8 cellular contexts compared by ENCODE assay signal in genomic region chr17:28950017-28950751, GRCh38. TPM values are rescaled to one million over a fixed set of nuclear protein-coding genes. Genes with fewer than 3 reads are reported as not detected.
A peak's percentile ranks its signal among the peaks of the same experiment; 100 is the strongest.
DNase-seq lines count a peak whose midpoint lies in the region; ATAC-seq, FAIRE-seq and TF ChIP-seq lines count a peak whose summit lies in the region.

No MANE protein-coding gene starts in this region.

- CTCF ChIA-PET in activated CD8-positive, alpha-beta T cell treated with anti-CD3 and anti-CD28 coated beads for 36 hours (lab: Charles Lee): interaction anchor here (0.7 to 8.2 kb wide), 15 partner anchors 10 to 306 kb away, joined by 3 to 87 read pairs (median 5); partner anchors contain the start of genes DHRS13, FLOT2, NEK8 and TLCD1
- CTCF ChIA-PET in H1 (lab: Charles Lee; ENCODE audit: partially characterized antibody): interaction anchor here (0.7 to 2.9 kb wide), 15 partner anchors 11 to 198 kb away, joined by 3 to 10 read pairs (median 3); partner anchors contain the start of gene DHRS13

- H3K4me2 ChIP-seq in H1 (ENCODE audit: insufficient read depth in 1 of 2, low read depth in 2 of 2, low read length in 2 of 2): peak overlapping the region; percentile 86 to 89

- H3K27ac Mint-ChIP-seq in activated CD8-positive, alpha-beta T cell treated with anti-CD3 and anti-CD28 coated beads for 36 hours: peak overlapping the region; percentile 97
- H3K27ac Mint-ChIP-seq in mesothelial cell of epicardium: peak overlapping the region; percentile 96

- H3K18ac ChIP-seq in H1 (ENCODE audit: extremely low read depth, low read length): peak overlapping the region; percentile 75

- peak overlapping the region; percentile 79 for H4K91ac ChIP-seq in H1 (replicated peaks; ENCODE audit: insufficient read length, low read length)

- peak overlapping the region; percentile 81; the same call in 1 of the 2 replicates for H2BK12ac ChIP-seq in H1 (ENCODE audit: low read depth, low read length)

- H3K79me1 ChIP-seq in H1 (ENCODE audit: low read depth, low read length): no peaks in the 10 kb centered on the region; the same call in none of the 2 replicates

- no peak overlapping the region for H3K23ac ChIP-seq in H1 (ENCODE audit: insufficient read length)

- H4K5ac ChIP-seq in H1 (ENCODE audit: insufficient read length, low read depth, low read length): peak overlapping the region; percentile 75

- POLR2A ChIA-PET in activated CD8-positive, alpha-beta T cell treated with anti-CD3 and anti-CD28 coated beads for 36 hours (lab: Charles Lee): interaction anchor here (0.6 to 6.4 kb wide), 21 partner anchors 9 to 229 kb away, joined by 3 to 46 read pairs (median 4); partner anchors contain the start of genes FAM222B, NEK8, RPL23A and TLCD1
- POLR2A ChIA-PET in H1 (lab: Charles Lee; ENCODE audit: partially characterized antibody): interaction anchor here (0.6 to 6.3 kb wide), 30 partner anchors 10 to 238 kb away, joined by 3 to 73 read pairs (median 6); partner anchors contain the start of genes DHRS13, FLOT2, NEK8 and PROCA1

- DNase-seq in GM03348 (ENCODE audit: low spot score) (peak; percentile 45), NCI-H2171 treated with DMSO at 0.1 percent for 48 hours (lab: John Stamatoyannopoulos, UW) (peak; percentile 62), H1 (ENCODE audit: low read depth in 1 of 2, low spot score in 2 of 2) (peak in 1 of 2 experiments; percentile 73), mesothelial cell of epicardium (ENCODE audit: low spot score in 2 of 2, unreplicated experiment in 2 of 2) (peak in 1 of 2 experiments; percentile 61)
- peak; percentile 79 for DNase-seq in activated CD8-positive, alpha-beta T cell treated with anti-CD3 and anti-CD28 coated beads for 36 hours
- peak; percentile 39 for DNase-seq in stimulated activated CD8-positive, alpha-beta memory T cell treated with anti-CD3 and anti-CD28 coated beads, Interleukin-4, amount 100 ng/mL, for 24 hours (ENCODE audit: low read depth)

- H4K8ac ChIP-seq in H1 (ENCODE audit: extremely low read depth, insufficient read depth, low read length): peak overlapping the region; percentile 75

- no peak overlapping the region for H3K14ac ChIP-seq in H1 (ENCODE audit: insufficient read length)

- intact Hi-C loops in activated CD8-positive, alpha-beta T cell treated with anti-CD3 and anti-CD28 coated beads for 36 hours (cut with micrococcal nuclease): no loop called here

- peaks cover 43% of the 10 kb centered on the region for H3K36me3 Mint-ChIP-seq in activated CD8-positive, alpha-beta T cell treated with anti-CD3 and anti-CD28 coated beads for 36 hours (ENCODE audit: low read depth)
- peaks cover 6% of the 10 kb centered on the region for H3K36me3 Mint-ChIP-seq in mesothelial cell of epicardium

- peak overlapping the region; percentile 68 to 97 (median 94) for H3K4me3 ChIP-seq in H1 (ENCODE audit: extremely low read depth in 1 of 4, insufficient read depth in 2 of 4, low read depth in 3 of 4, low read length in 4 of 4)

- WGBS in H1 (ENCODE audit: extremely low coverage in 1 of 2, insufficient coverage in 1 of 2, insufficient read length in 1 of 2, insufficient replicate concordance in 2 of 2, low coverage in 1 of 2, low lambda C conversion rate in 2 of 2, missing lambda C conversion rate in 1 of 2), 2 experiments: 1% methylated on average over 18 of the region's 43 CpGs; no CpG with 5 or more reads in 1 of the 2 experiments

- no peak for FAIRE-seq in H1 (lab: Jason Lieb, UNC)

- TF ChIP-seq EP300 in H1 (IDR thresholded peaks at IDR 0.05; ENCODE audit: borderline replicate concordance in 1 of 2, low read depth in 2 of 2, low read length in 2 of 2): no peak

- H3K79me2 ChIP-seq in H1 (ENCODE audit: control insufficient read depth in 1 of 2, insufficient read depth in 2 of 2, low read length in 2 of 2): peaks cover 39 to 56% of the 10 kb centered on the region in 2 experiments

- H3K9me3 ChIP-seq in H1 (ENCODE audit: insufficient read depth in 2 of 2, low read depth in 1 of 2, low read length in 1 of 2): no peaks in the 10 kb centered on the region

- peak overlapping the region; percentile 76 for H3K27ac ChIP-seq in H1 (ENCODE audit: low read depth, low read length)

- ATAC-seq in activated CD8-positive, alpha-beta T cell treated with anti-CD3 and anti-CD28 coated beads for 36 hours: peak; percentile 1
- ATAC-seq in GM21619 (IDR thresholded peaks at IDR 0.05; ENCODE audit: unreplicated experiment) (no peak), HG03095 (IDR thresholded peaks at IDR 0.05; ENCODE audit: unreplicated experiment) (no peak)

- H3K9me3 Mint-ChIP-seq in activated CD8-positive, alpha-beta T cell treated with anti-CD3 and anti-CD28 coated beads for 36 hours: no peaks in the 10 kb centered on the region
- H3K9me3 Mint-ChIP-seq in mesothelial cell of epicardium: no peaks in the 10 kb centered on the region

- H2BK5ac ChIP-seq in H1 (ENCODE audit: low read depth, low read length): peak overlapping the region; percentile 93

- no peak for TF ChIP-seq CTCF in activated CD8-positive, alpha-beta T cell treated with anti-CD3 and anti-CD28 coated beads for 36 hours (IDR thresholded peaks at IDR 0.05)
- TF ChIP-seq CTCF in H1 (IDR thresholded peaks at IDR 0.05; ENCODE audit: control extremely low read depth in 1 of 3, insufficient read depth in 1 of 3, low read depth in 1 of 3, low read length in 3 of 3) (peak in 1 of 3 experiments; percentile 1; a peak in 1 of 4 replicates), mesothelial cell of epicardium (IDR thresholded peaks at IDR 0.05; ENCODE audit: unreplicated experiment) (no peak)

- H3K4me1 Mint-ChIP-seq in activated CD8-positive, alpha-beta T cell treated with anti-CD3 and anti-CD28 coated beads for 36 hours (ENCODE audit: low read depth): peaks cover 33% of the 10 kb centered on the region
- H3K4me1 Mint-ChIP-seq in mesothelial cell of epicardium: peaks cover 26% of the 10 kb centered on the region

- no peak overlapping the region for H2AFZ ChIP-seq in H1 (ENCODE audit: low read length)

- peak overlapping the region; percentile 80 for H3K4ac ChIP-seq in H1 (replicated peaks; ENCODE audit: insufficient read length, low read depth, low read length)

- H2BK15ac ChIP-seq in H1 (ENCODE audit: low read length): peak overlapping the region; percentile 81

- peaks cover 5 to 7% of the 10 kb centered on the region in 2 experiments for H4K20me1 ChIP-seq in H1 (replicated peaks in 1 of 2; ENCODE audit: control insufficient read depth in 1 of 2, insufficient read depth in 2 of 2, low read length in 2 of 2)

- H3K36me3 ChIP-seq in H1 (ENCODE audit: control insufficient read depth in 2 of 4, insufficient read depth in 4 of 4, low read length in 3 of 4): peaks cover 0 to 9% (median under 1%) of the 10 kb centered on the region in 4 experiments; a peak in 3 of 8 replicates

- H3K23me2 ChIP-seq in H1 (ENCODE audit: low read depth, low read length): peaks cover 9% of the 10 kb centered on the region

- no peak overlapping the region for H2BK120ac ChIP-seq in H1 (replicated peaks; ENCODE audit: low read depth, low read length)

- peak overlapping the region; percentile 81 to 89 (median 84) for H3K9ac ChIP-seq in H1 (replicated peaks in 1 of 4; ENCODE audit: extremely low read depth in 1 of 4, low read depth in 3 of 4, low read length in 3 of 4)

- peak overlapping the region; percentile 83 for H3K56ac ChIP-seq in H1 (replicated peaks; ENCODE audit: insufficient read length, low read depth, low read length)

- TF ChIP-seq POLR2A in H1 (IDR thresholded peaks at IDR 0.05; ENCODE audit: control extremely low read depth in 1 of 2, low read depth in 2 of 2, low read length in 2 of 2): no peak; a peak in 1 of 3 replicates

- H2AK5ac ChIP-seq in H1 (ENCODE audit: low read depth, low read length): peak overlapping the region; percentile 57; the same call in 1 of the 2 replicates

- no peak overlapping the region for H2BK20ac ChIP-seq in H1 (ENCODE audit: low read length)

- 0 out of 4 replicates have a peak, but pooled peaks of 1 of the 2 experiments have one; percentile 8 for TF ChIP-seq RAD21 in H1 (IDR thresholded peaks at IDR 0.05 in 1 of 2, conservative IDR thresholded peaks at IDR 0.05 in 1 of 2; ENCODE audit: low read depth in 2 of 2, low read length in 2 of 2)

- H3K4me3 Mint-ChIP-seq in activated CD8-positive, alpha-beta T cell treated with anti-CD3 and anti-CD28 coated beads for 36 hours: peak overlapping the region; percentile 97
- H3K4me3 Mint-ChIP-seq in mesothelial cell of epicardium: peak overlapping the region; percentile 93

- H3K27me3 ChIP-seq in H1 (replicated peaks in 1 of 4; ENCODE audit: control insufficient read depth in 3 of 4, extremely low read depth in 1 of 4, insufficient read depth in 3 of 4, low read length in 3 of 4): no peaks in the 10 kb centered on the region

- no peaks in the 10 kb centered on the region for H3K27me3 Mint-ChIP-seq in activated CD8-positive, alpha-beta T cell treated with anti-CD3 and anti-CD28 coated beads for 36 hours
- H3K27me3 Mint-ChIP-seq in mesothelial cell of epicardium (ENCODE audit: low read depth): no peaks in the 10 kb centered on the region

- peaks cover 8 to 18% (median 9%) of the 10 kb centered on the region in 4 experiments; a peak in 5 of 7 replicates for H3K4me1 ChIP-seq in H1 (replicated peaks in 1 of 4; ENCODE audit: control insufficient read depth in 3 of 4, insufficient read depth in 4 of 4, low read length in 3 of 4)

RNA-seq across cellular contexts. Expression of gene PHF12, which starts 1.1 kb away (rescaled TPM):
- total RNA-seq in activated CD8-positive, alpha-beta T cell treated with anti-CD3 and anti-CD28 coated beads for 36 hours: 10 to 100 TPM; 45.7 to 52.6 TPM
- 57.7 and 65.7 TPM in 2 replicates for total RNA-seq in H1 (2021; fragmentation: NEBNext Ultra II Directional; extraction: Animal tissue kit (Norgen Biotek cat#: 25700))
- polyA plus RNA-seq in H1 (2011; rRNA removed): 38.8 and 74.8 TPM in 2 replicates
- polyA plus RNA-seq in H1 (2011; cell fraction: cytosol; rRNA removed): 35.5 TPM
- polyA plus RNA-seq in H1 (2011; cell fraction: nucleus; rRNA removed): 143 TPM
- polyA plus RNA-seq in H1 (2012, experiment 1 of 2): 54.3 to 66.0 TPM (median 57.0 TPM) in 4 replicates
- polyA plus RNA-seq in H1 (2012, experiment 2 of 2): 18.9 TPM
- 30.5 TPM for polyA plus RNA-seq in H1 (2013, experiment 1 of 2)
- polyA plus RNA-seq in H1 (2013, experiment 2 of 2): 27.9 TPM
- 52.7 and 53.4 TPM in 2 replicates for polyA minus RNA-seq in H1 (2011; rRNA and poly(A)+ RNA removed)
- polyA minus RNA-seq in H1 (2011; cell fraction: cytosol; rRNA and poly(A)+ RNA removed): 41.7 TPM
- 69.0 TPM for polyA minus RNA-seq in H1 (2011; cell fraction: nucleus; rRNA and poly(A)+ RNA removed)
- 60.1 to 69.3 TPM (median 60.3 TPM) in 3 replicates for total RNA-seq in mesothelial cell of epicardium

RNA-seq across cellular contexts. Expression of gene DHRS13, which starts 47.3 kb away (rescaled TPM):
- total RNA-seq in activated CD8-positive, alpha-beta T cell treated with anti-CD3 and anti-CD28 coated beads for 36 hours: 10 to 100 TPM; 37.3 to 38.2 TPM
- 22.1 and 23.7 TPM in 2 replicates for total RNA-seq in H1 (2021; fragmentation: NEBNext Ultra II Directional; extraction: Animal tissue kit (Norgen Biotek cat#: 25700))
- 30.0 and 33.9 TPM in 2 replicates for polyA plus RNA-seq in H1 (2011; rRNA removed)
- 31.3 TPM for polyA plus RNA-seq in H1 (2011; cell fraction: cytosol; rRNA removed)
- 26.4 TPM for polyA plus RNA-seq in H1 (2011; cell fraction: nucleus; rRNA removed)
- 9.0 to 18.0 TPM (median 17.3 TPM) in 4 replicates for polyA plus RNA-seq in H1 (2012, experiment 1 of 2)
- 21.1 TPM for polyA plus RNA-seq in H1 (2012, experiment 2 of 2)
- polyA plus RNA-seq in H1 (2013, experiment 1 of 2): 29.1 TPM
- 30.8 TPM for polyA plus RNA-seq in H1 (2013, experiment 2 of 2)
- polyA minus RNA-seq in H1 (2011; rRNA and poly(A)+ RNA removed): 18.9 and 19.8 TPM in 2 replicates
- 12.2 TPM for polyA minus RNA-seq in H1 (2011; cell fraction: cytosol; rRNA and poly(A)+ RNA removed)
- 14.2 TPM for polyA minus RNA-seq in H1 (2011; cell fraction: nucleus; rRNA and poly(A)+ RNA removed)
- 10.3 to 12.4 TPM (median 12.1 TPM) in 3 replicates for total RNA-seq in mesothelial cell of epicardium

RNA-seq across cellular contexts. Expression of gene FLOT2, which starts 52.7 kb away (rescaled TPM):
- 10 to 100 TPM; 59.7 to 60.1 TPM for total RNA-seq in activated CD8-positive, alpha-beta T cell treated with anti-CD3 and anti-CD28 coated beads for 36 hours
- 116 and 121 TPM in 2 replicates for total RNA-seq in H1 (2021; fragmentation: NEBNext Ultra II Directional; extraction: Animal tissue kit (Norgen Biotek cat#: 25700))
- polyA plus RNA-seq in H1 (2011; rRNA removed): 189 and 209 TPM in 2 replicates
- polyA plus RNA-seq in H1 (2011; cell fraction: cytosol; rRNA removed): 133 TPM
- polyA plus RNA-seq in H1 (2011; cell fraction: nucleus; rRNA removed): 102 TPM
- 101 to 164 TPM (median 143 TPM) in 4 replicates for polyA plus RNA-seq in H1 (2012, experiment 1 of 2)
- polyA plus RNA-seq in H1 (2012, experiment 2 of 2): 179 TPM
- 85.5 TPM for polyA plus RNA-seq in H1 (2013, experiment 1 of 2)
- 66.9 TPM for polyA plus RNA-seq in H1 (2013, experiment 2 of 2)
- 128 and 140 TPM in 2 replicates for polyA minus RNA-seq in H1 (2011; rRNA and poly(A)+ RNA removed)
- 88.1 TPM for polyA minus RNA-seq in H1 (2011; cell fraction: cytosol; rRNA and poly(A)+ RNA removed)
- 31.3 TPM for polyA minus RNA-seq in H1 (2011; cell fraction: nucleus; rRNA and poly(A)+ RNA removed)
- 74.4 to 85.4 TPM (median 79.4 TPM) in 3 replicates for total RNA-seq in mesothelial cell of epicardium

RNA-seq across cellular contexts. Expression of gene SEZ6, which starts 55.6 kb away (rescaled TPM):
- total RNA-seq in activated CD8-positive, alpha-beta T cell treated with anti-CD3 and anti-CD28 coated beads for 36 hours: not detected
- total RNA-seq in H1 (2021; fragmentation: NEBNext Ultra II Directional; extraction: Animal tissue kit (Norgen Biotek cat#: 25700)): 6.9 and 7.8 TPM in 2 replicates
- polyA plus RNA-seq in H1 (2011; rRNA removed): 8.5 and 16.1 TPM in 2 replicates
- 4.8 TPM for polyA plus RNA-seq in H1 (2011; cell fraction: cytosol; rRNA removed)
- polyA plus RNA-seq in H1 (2011; cell fraction: nucleus; rRNA removed): 18.6 TPM
- 10.7 to 21.5 TPM (median 18.7 TPM) in 4 replicates for polyA plus RNA-seq in H1 (2012, experiment 1 of 2)
- polyA plus RNA-seq in H1 (2012, experiment 2 of 2): 19.3 TPM
- 11.1 TPM for polyA plus RNA-seq in H1 (2013, experiment 1 of 2)
- 10.2 TPM for polyA plus RNA-seq in H1 (2013, experiment 2 of 2)
- polyA minus RNA-seq in H1 (2011; rRNA and poly(A)+ RNA removed): 5.6 and 13.9 TPM in 2 replicates
- 5.6 TPM for polyA minus RNA-seq in H1 (2011; cell fraction: cytosol; rRNA and poly(A)+ RNA removed)
- polyA minus RNA-seq in H1 (2011; cell fraction: nucleus; rRNA and poly(A)+ RNA removed): 7.6 TPM
- total RNA-seq in mesothelial cell of epicardium: not detected in 3 replicates
